ENCODE assay signal across 8 cellular contexts in genomic region chr19:58278156-58279041, GRCh38. TPM values are rescaled to one million over a fixed set of nuclear protein-coding genes. Genes with fewer than 3 reads are reported as not detected.
DNase-seq lines count a peak whose midpoint lies in the region; ATAC-seq, FAIRE-seq and TF ChIP-seq lines count a peak whose summit lies in the region.

ZNF8 (plus strand) TSS chr19:58278955; CDS start chr19:58279082, 127 bp downstream.

- peaks cover 22% of the 10 kb centered on the region for H3K4me1 Mint-ChIP-seq in WTC11

- TF ChIP-seq CTCF in WTC11 (IDR thresholded peaks at IDR 0.05) (no peak), cardiac fibroblast (IDR thresholded peaks at IDR 0.05; ENCODE audit: low read depth, low read length) (no peak)

- no peaks in the 10 kb centered on the region for H3K9me3 ChIP-seq in small intestine (ENCODE audit: control insufficient read depth, low read depth)

- peak within 1 kb of the TSS; percentile 71 to 90 for H3K27ac ChIP-seq in small intestine (ENCODE audit: low read depth in 1 of 2, low read length in 1 of 2)

- ATAC-seq in HG03175 (IDR thresholded peaks at IDR 0.05; ENCODE audit: unreplicated experiment) (peak; percentile 97), WTC11 (peak; percentile 97)

- H3K36me3 Mint-ChIP-seq in WTC11, result peaks cover 20% of the 10 kb centered on the region

- no peaks in the 10 kb centered on the region for H3K27me3 Mint-ChIP-seq in WTC11 (ENCODE audit: low read depth)

- TF ChIP-seq POLR2A in GM18951 (IDR thresholded peaks at IDR 0.05; ENCODE audit: extremely low read depth, insufficient read depth, insufficient read length), result peak; percentile 81

- DNase-seq in AG08396 (ENCODE audit: low spot score), result peak; percentile 99
- DNase-seq in NCI-H2227 treated with DMSO at 0.1 percent for 48 hours (lab: John Stamatoyannopoulos, UW), result peak; percentile 100
- peak; percentile 99 for DNase-seq in WTC11 (ENCODE audit: low spot score)
- peak; percentile 99 for DNase-seq in cardiac fibroblast (ENCODE audit: low read depth in 2 of 2)
- DNase-seq in iPS-NIHi11 (ENCODE audit: low spot score), result peak; percentile 99
- peak; percentile 98 for DNase-seq in small intestine

- 0 to 1% (median 1%) methylated on average over 54 of the region's 54 CpGs for WGBS in small intestine, 3 donors

- H3K9me3 Mint-ChIP-seq in WTC11, result no peaks in the 10 kb centered on the region

- POLR2A ChIA-PET in WTC11 (lab: Charles Lee), result interaction anchor here (0.6 to 1.0 kb wide), 4 partner anchors 14 to 362 kb away, joined by 3 to 5 read pairs (median 4); partner anchors contain the start of genes ERVK3-1, ZNF417 and ZNF544

- no peaks in the 10 kb centered on the region for H3K4me1 ChIP-seq in small intestine (ENCODE audit: control insufficient read depth in 2 of 2, insufficient read depth in 1 of 2, low read depth in 1 of 2, low read length in 1 of 2)

- peak within 1 kb of the TSS; percentile 85 for H3K27ac Mint-ChIP-seq in WTC11

- H3K4me3 Mint-ChIP-seq in WTC11, result peak within 1 kb of the TSS; percentile 95

- in situ Hi-C loops in GM18951 (cut with MboI; ENCODE audit: low sequenced_read_pairs, unreplicated experiment), result no loop called here

- H3K36me3 ChIP-seq in small intestine (ENCODE audit: control insufficient read depth in 2 of 2, insufficient read depth in 2 of 2, low read length in 2 of 2), result peaks cover 0 to 2% of the 10 kb centered on the region in 2 donors

- H3K27me3 ChIP-seq in small intestine (ENCODE audit: control insufficient read depth in 2 of 2, insufficient read depth in 2 of 2, low read length in 2 of 2), result no peaks in the 10 kb centered on the region

- H3K4me3 ChIP-seq in cardiac fibroblast (replicated peaks in 1 of 2; ENCODE audit: low read depth in 2 of 2, low read length in 2 of 2) (peak within 1 kb of the TSS; percentile 86 to 93), small intestine (ENCODE audit: low read depth in 1 of 2, low read length in 2 of 2) (peak within 1 kb of the TSS; percentile 87 to 92)

- CTCF ChIA-PET in WTC11 (lab: Charles Lee), result interaction anchor here (1.0 to 2.7 kb wide), 3 partner anchors 50 to 69 kb away, joined by 3 to 10 read pairs (median 4); partner anchors contain the start of gene ZNF544

- FAIRE-seq in small intestine (lab: Jason Lieb, UNC), result no peak

TF ChIP-seq in WTC11, 78 proteins besides CTCF, POLR2A, EP300 and RAD21 (continues in another document):
- TF ChIP-seq ZNF425 (CRISPR knock-in tag; conservative IDR thresholded peaks at IDR 0.05) (no peak), ZNF416 (CRISPR knock-in tag; IDR thresholded peaks at IDR 0.05) (no peak), ZNF219 (CRISPR knock-in tag; IDR thresholded peaks at IDR 0.05; ENCODE audit: borderline replicate concordance) (no peak), FOXK1 (CRISPR knock-in tag; IDR thresholded peaks at IDR 0.05) (no peak), NFYB (CRISPR knock-in tag; conservative IDR thresholded peaks at IDR 0.05; ENCODE audit: low read depth) (peak; percentile 99), ZNF138 (CRISPR knock-in tag; conservative IDR thresholded peaks at IDR 0.05) (no peak), JAZF1 (CRISPR knock-in tag; IDR thresholded peaks at IDR 0.05) (no peak), CBFB (CRISPR knock-in tag; IDR thresholded peaks at IDR 0.05; ENCODE audit: low read depth) (no peak), MAX (CRISPR knock-in tag; IDR thresholded peaks at IDR 0.05) (no peak; the same call in 1 of the 2 replicates), FOXP4 (CRISPR knock-in tag; IDR thresholded peaks at IDR 0.05) (no peak), ELF4 (CRISPR knock-in tag; IDR thresholded peaks at IDR 0.05; ENCODE audit: low read depth) (no peak), OVOL2 (CRISPR knock-in tag; IDR thresholded peaks at IDR 0.05; ENCODE audit: borderline replicate concordance) (no peak), CREM (CRISPR knock-in tag; IDR thresholded peaks at IDR 0.05) (no peak), RELA (CRISPR knock-in tag; IDR thresholded peaks at IDR 0.05; ENCODE audit: borderline replicate concordance) (no peak), GABPB1 (CRISPR knock-in tag; IDR thresholded peaks at IDR 0.05) (0 out of 2 replicates have a peak, but pooled peaks have one; percentile 17), USF2 (CRISPR knock-in tag; IDR thresholded peaks at IDR 0.05) (peak; percentile 24; the same call in 1 of the 2 replicates), ZNF423 (CRISPR knock-in tag; IDR thresholded peaks at IDR 0.05) (no peak)
- TF ChIP-seq, protein P1, sequence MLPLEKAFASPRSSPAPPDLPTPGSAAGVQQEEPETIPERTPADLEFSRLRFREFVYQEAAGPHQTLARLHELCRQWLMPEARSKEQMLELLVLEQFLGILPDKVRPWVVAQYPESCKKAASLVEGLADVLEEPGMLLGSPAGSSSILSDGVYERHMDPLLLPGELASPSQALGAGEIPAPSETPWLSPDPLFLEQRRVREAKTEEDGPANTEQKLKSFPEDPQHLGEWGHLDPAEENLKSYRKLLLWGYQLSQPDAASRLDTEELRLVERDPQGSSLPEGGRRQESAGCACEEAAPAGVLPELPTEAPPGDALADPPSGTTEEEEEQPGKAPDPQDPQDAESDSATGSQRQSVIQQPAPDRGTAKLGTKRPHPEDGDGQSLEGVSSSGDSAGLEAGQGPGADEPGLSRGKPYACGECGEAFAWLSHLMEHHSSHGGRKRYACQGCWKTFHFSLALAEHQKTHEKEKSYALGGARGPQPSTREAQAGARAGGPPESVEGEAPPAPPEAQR (CRISPR knock-in tag; IDR thresholded peaks at IDR 0.05), result no peak
- TF ChIP-seq, protein P2, sequence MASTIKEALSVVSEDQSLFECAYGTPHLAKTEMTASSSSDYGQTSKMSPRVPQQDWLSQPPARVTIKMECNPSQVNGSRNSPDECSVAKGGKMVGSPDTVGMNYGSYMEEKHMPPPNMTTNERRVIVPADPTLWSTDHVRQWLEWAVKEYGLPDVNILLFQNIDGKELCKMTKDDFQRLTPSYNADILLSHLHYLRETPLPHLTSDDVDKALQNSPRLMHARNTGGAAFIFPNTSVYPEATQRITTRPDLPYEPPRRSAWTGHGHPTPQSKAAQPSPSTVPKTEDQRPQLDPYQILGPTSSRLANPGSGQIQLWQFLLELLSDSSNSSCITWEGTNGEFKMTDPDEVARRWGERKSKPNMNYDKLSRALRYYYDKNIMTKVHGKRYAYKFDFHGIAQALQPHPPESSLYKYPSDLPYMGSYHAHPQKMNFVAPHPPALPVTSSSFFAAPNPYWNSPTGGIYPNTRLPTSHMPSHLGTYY (CRISPR knock-in tag; IDR thresholded peaks at IDR 0.05), result no peak

RNA-seq across cellular contexts. Expression of gene ZNF8, which starts in this region (rescaled TPM):
- total RNA-seq in WTC11 (2021), result 18.8 to 19.1 TPM (median 18.9 TPM) in 3 replicates
- 1 to 10 TPM in 2 of 3 donors, under 1 TPM in 1; 0.54 to 1.8 (median 1.1) TPM for polyA plus RNA-seq in small intestine

Comparison
In these comparisons a context has a peak if more than half of its experiments do, and no peak if none do; other contexts are left out.
1. Peak in every context shown above with its lines: DNase-seq, ATAC-seq, H3K4me3 ChIP-seq and H3K27ac ChIP-seq.